Comparison of ENCODE assay signal across 7 cellular contexts in the genomic region with DNA sequence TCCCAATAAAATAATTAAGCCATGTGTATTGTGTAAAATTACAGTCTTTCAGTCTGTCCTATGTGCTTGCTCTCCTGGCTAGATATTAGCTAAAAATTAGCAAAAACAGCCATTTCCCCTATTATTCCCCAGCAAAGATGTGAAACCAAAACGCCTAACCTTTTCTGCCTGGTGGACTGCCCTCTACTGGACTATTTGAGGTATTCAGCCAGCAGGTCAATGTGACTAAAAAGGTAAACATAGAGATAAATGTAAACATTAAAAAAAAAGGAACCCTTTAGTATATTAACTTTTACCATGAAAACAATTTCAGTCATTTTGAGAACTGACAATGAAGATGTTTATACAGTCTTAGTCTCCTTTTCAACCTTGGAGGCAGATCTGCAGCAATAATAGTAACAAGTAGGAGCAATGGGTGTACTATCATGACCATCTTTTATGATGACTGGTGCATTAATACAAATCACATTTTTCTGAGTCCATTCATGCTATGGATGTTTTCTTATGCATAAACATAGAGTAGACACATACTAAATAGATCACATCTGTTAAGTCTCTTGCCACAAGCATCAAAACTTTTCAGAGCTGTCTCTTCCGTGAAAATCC. TPM values are rescaled to one million over a fixed set of nuclear protein-coding genes. Genes with fewer than 3 reads are reported as not detected.
DNase-seq lines count a peak whose midpoint lies in the region; ATAC-seq and TF ChIP-seq lines count a peak whose summit lies in the region.

No MANE protein-coding gene starts in this region.

- no peak overlapping the region for H3K27ac ChIP-seq in Peyer's patch

- peaks cover 61% of the 10 kb centered on the region for H3K36me3 Mint-ChIP-seq in Calu3 (ENCODE audit: insufficient read depth, unreplicated experiment)
- H3K36me3 Mint-ChIP-seq in natural killer cell treated with Interleukin-12 subunit alpha and Interleukin-12 subunit beta and Interleukin-15 and Interleukin-18, amount 100 ng/mL, for 72 hours = peaks cover 49% of the 10 kb centered on the region
- peaks cover 46% of the 10 kb centered on the region for H3K36me3 Mint-ChIP-seq in activated T-helper 1 cell treated with anti-CD3 and anti-CD28 coated beads, Interleukin-12 subunit alpha, Interleukin-12 subunit beta, Interleukin-2, Interleukin-4 antibody, amounts not matched to agents 30 ng/mL and 10 ng/mL and 1 ng/mL, durations not matched to agents 14 hours and 24 hours and 36 hours (ENCODE audit: low read depth)

- H3K27me3 Mint-ChIP-seq in Calu3 (ENCODE audit: unreplicated experiment) = no peaks in the 10 kb centered on the region
- H3K27me3 Mint-ChIP-seq in natural killer cell treated with Interleukin-12 subunit alpha and Interleukin-12 subunit beta and Interleukin-15 and Interleukin-18, amount 100 ng/mL, for 72 hours = no peaks in the 10 kb centered on the region
- H3K27me3 Mint-ChIP-seq in activated T-helper 1 cell treated with anti-CD3 and anti-CD28 coated beads, Interleukin-12 subunit alpha, Interleukin-12 subunit beta, Interleukin-2, Interleukin-4 antibody, amounts not matched to agents 30 ng/mL and 10 ng/mL and 1 ng/mL, durations not matched to agents 14 hours and 24 hours and 36 hours (ENCODE audit: insufficient read depth) = no peaks in the 10 kb centered on the region

- H3K4me3 ChIP-seq in Peyer's patch (no peak overlapping the region), epithelial cell of esophagus (ENCODE audit: low read length) (no peak overlapping the region)

- peaks cover 26% of the 10 kb centered on the region for H3K4me1 Mint-ChIP-seq in Calu3 (ENCODE audit: low read depth, unreplicated experiment)
- peaks cover 11 to 16% of the 10 kb centered on the region in 2 donors for H3K4me1 Mint-ChIP-seq in natural killer cell treated with Interleukin-12 subunit alpha and Interleukin-12 subunit beta and Interleukin-15 and Interleukin-18, amount 100 ng/mL, for 72 hours (ENCODE audit: low read depth in 2 of 2)
- H3K4me1 Mint-ChIP-seq in activated T-helper 1 cell treated with anti-CD3 and anti-CD28 coated beads, Interleukin-12 subunit alpha, Interleukin-12 subunit beta, Interleukin-2, Interleukin-4 antibody, amounts not matched to agents 30 ng/mL and 10 ng/mL and 1 ng/mL, durations not matched to agents 14 hours and 24 hours and 36 hours (ENCODE audit: low read depth) = peaks cover 13% of the 10 kb centered on the region

- DNase-seq in Calu3 (peak; percentile 46), Peyer's patch (peak in 1 of 3 donors; percentile 66), epithelial cell of esophagus (ENCODE audit: low read depth) (peak; percentile 44)
- peak; percentile 67 for DNase-seq in natural killer cell treated with Interleukin-12 subunit alpha and Interleukin-12 subunit beta and Interleukin-15 and Interleukin-18, amount 100 ng/mL, for 72 hours (ENCODE audit: low spot score)
- DNase-seq in activated T-helper 1 cell treated with anti-CD3 and anti-CD28 coated beads, Interleukin-12 subunit alpha, Interleukin-12 subunit beta, Interleukin-2, Interleukin-4 antibody, amounts not matched to agents 30 ng/mL and 10 ng/mL and 1 ng/mL, durations not matched to agents 14 hours and 24 hours and 36 hours (ENCODE audit: low spot score) = no peak

- no TSS peak for BruUV-seq in Calu3 (replicated peaks; lab: Mats Ljungman, UMichigan)

- CTCF ChIA-PET in Calu3 (lab: Charles Lee) = interaction anchor here (1.7 kb wide), 1 partner anchor 196 kb away, joined by 6 read pairs; no protein-coding TSS in a partner anchor

- no peaks in the 10 kb centered on the region for H3K4me1 ChIP-seq in Peyer's patch

- H3K9me3 Mint-ChIP-seq in Calu3 (ENCODE audit: low read depth, unreplicated experiment) = peaks cover 4% of the 10 kb centered on the region
- no peaks in the 10 kb centered on the region for H3K9me3 Mint-ChIP-seq in natural killer cell treated with Interleukin-12 subunit alpha and Interleukin-12 subunit beta and Interleukin-15 and Interleukin-18, amount 100 ng/mL, for 72 hours
- no peaks in the 10 kb centered on the region for H3K9me3 Mint-ChIP-seq in activated T-helper 1 cell treated with anti-CD3 and anti-CD28 coated beads, Interleukin-12 subunit alpha, Interleukin-12 subunit beta, Interleukin-2, Interleukin-4 antibody, amounts not matched to agents 30 ng/mL and 10 ng/mL and 1 ng/mL, durations not matched to agents 14 hours and 24 hours and 36 hours

- no peak overlapping the region for H3K27ac Mint-ChIP-seq in Calu3 (ENCODE audit: unreplicated experiment)
- H3K27ac Mint-ChIP-seq in natural killer cell treated with Interleukin-12 subunit alpha and Interleukin-12 subunit beta and Interleukin-15 and Interleukin-18, amount 100 ng/mL, for 72 hours = no peak overlapping the region
- no peak overlapping the region for H3K27ac Mint-ChIP-seq in activated T-helper 1 cell treated with anti-CD3 and anti-CD28 coated beads, Interleukin-12 subunit alpha, Interleukin-12 subunit beta, Interleukin-2, Interleukin-4 antibody, amounts not matched to agents 30 ng/mL and 10 ng/mL and 1 ng/mL, durations not matched to agents 14 hours and 24 hours and 36 hours

- H3K4me3 Mint-ChIP-seq in Calu3 (ENCODE audit: low read depth, unreplicated experiment) = no peak overlapping the region
- H3K4me3 Mint-ChIP-seq in natural killer cell treated with Interleukin-12 subunit alpha and Interleukin-12 subunit beta and Interleukin-15 and Interleukin-18, amount 100 ng/mL, for 72 hours = no peak overlapping the region
- no peak overlapping the region for H3K4me3 Mint-ChIP-seq in activated T-helper 1 cell treated with anti-CD3 and anti-CD28 coated beads, Interleukin-12 subunit alpha, Interleukin-12 subunit beta, Interleukin-2, Interleukin-4 antibody, amounts not matched to agents 30 ng/mL and 10 ng/mL and 1 ng/mL, durations not matched to agents 14 hours and 24 hours and 36 hours

- H3K9me3 ChIP-seq in Peyer's patch = no peaks in the 10 kb centered on the region

- intact Hi-C loops in Calu3 (cut with micrococcal nuclease; ENCODE audit: unreplicated experiment) = loop anchor here (1.0 kb wide), 1 partner anchor 197 kb away; no protein-coding TSS in a partner anchor
- intact Hi-C loops in activated T-helper 1 cell treated with anti-CD3 and anti-CD28 coated beads, Interleukin-12 subunit alpha, Interleukin-12 subunit beta, Interleukin-2, Interleukin-4 antibody, amounts not matched to agents 30 ng/mL and 10 ng/mL and 1 ng/mL, durations not matched to agents 14 hours and 24 hours and 36 hours (cut with micrococcal nuclease) = loop anchor here (1.0 kb wide), 2 partner anchors 10 to 197 kb away; a partner anchor contains a TSS

- peak; percentile 70 for TF ChIP-seq CTCF in Calu3 (IDR thresholded peaks at IDR 0.05; ENCODE audit: unreplicated experiment)
- peak; percentile 33 to 71 (median 66) for TF ChIP-seq CTCF in Peyer's patch (IDR thresholded peaks at IDR 0.05)
- peak; percentile 89 for TF ChIP-seq CTCF in epithelial cell of esophagus (IDR thresholded peaks at IDR 0.05; ENCODE audit: insufficient read depth, low read depth, low read length, missing control alignments)

- no peaks in the 10 kb centered on the region for H3K27me3 ChIP-seq in Peyer's patch

- no peak for TF ChIP-seq POLR2A in Peyer's patch (IDR thresholded peaks at IDR 0.05)

- ATAC-seq in GM18508 (IDR thresholded peaks at IDR 0.05; ENCODE audit: insufficient read depth, unreplicated experiment) (peak; percentile 64), HG02981 (IDR thresholded peaks at IDR 0.05; ENCODE audit: unreplicated experiment) (peak; percentile 73)
- ATAC-seq in natural killer cell treated with Interleukin-12 subunit alpha and Interleukin-12 subunit beta and Interleukin-15 and Interleukin-18, amount 100 ng/mL, for 72 hours = no peak

- peaks cover 0 to 59% (median 0%) of the 10 kb centered on the region in 3 donors for H3K36me3 ChIP-seq in Peyer's patch

RNA-seq across cellular contexts. Expression of a gene that starts 10.1 kb away (rescaled TPM):
- total RNA-seq in Calu3 (2022) (60.5 and 62.7 TPM in 2 replicates), Peyer's patch (10 to 100 TPM; 37.1 to 46.1 (median 41.8) TPM)
- total RNA-seq in natural killer cell treated with Interleukin-12 subunit alpha and Interleukin-12 subunit beta and Interleukin-15 and Interleukin-18, amount 100 ng/mL, for 72 hours = 10 to 100 TPM; 35.1 to 63.9 TPM
- 29.6 and 37.4 TPM in 2 replicates for total RNA-seq in activated T-helper 1 cell treated with anti-CD3 and anti-CD28 coated beads, Interleukin-12 subunit alpha, Interleukin-12 subunit beta, Interleukin-2, Interleukin-4 antibody, amounts not matched to agents 30 ng/mL and 10 ng/mL and 1 ng/mL, durations not matched to agents 14 hours and 24 hours and 36 hours

RNA-seq across cellular contexts. Expression of a gene that starts 10.5 kb away (rescaled TPM):
- total RNA-seq in Calu3 (2022) (87.4 and 101 TPM in 2 replicates), Peyer's patch (100 to 1,000 TPM in 1 of 4 donors, 10 to 100 TPM in 3; 47.2 to 113 (median 77.9) TPM)
- total RNA-seq in natural killer cell treated with Interleukin-12 subunit alpha and Interleukin-12 subunit beta and Interleukin-15 and Interleukin-18, amount 100 ng/mL, for 72 hours = 10 to 100 TPM; 35.8 to 56.4 TPM
- 49.7 and 53.5 TPM in 2 replicates for total RNA-seq in activated T-helper 1 cell treated with anti-CD3 and anti-CD28 coated beads, Interleukin-12 subunit alpha, Interleukin-12 subunit beta, Interleukin-2, Interleukin-4 antibody, amounts not matched to agents 30 ng/mL and 10 ng/mL and 1 ng/mL, durations not matched to agents 14 hours and 24 hours and 36 hours

RNA-seq across cellular contexts. Expression of a gene that starts 14.8 kb away (rescaled TPM):
- not detected in 2 replicates for total RNA-seq in Calu3 (2022)
- 10 to 100 TPM in 1 of 4 donors, 1 to 10 TPM in 3; 1.2 to 10.7 (median 3.2) TPM for total RNA-seq in Peyer's patch
- not detected for total RNA-seq in natural killer cell treated with Interleukin-12 subunit alpha and Interleukin-12 subunit beta and Interleukin-15 and Interleukin-18, amount 100 ng/mL, for 72 hours
- total RNA-seq in activated T-helper 1 cell treated with anti-CD3 and anti-CD28 coated beads, Interleukin-12 subunit alpha, Interleukin-12 subunit beta, Interleukin-2, Interleukin-4 antibody, amounts not matched to agents 30 ng/mL and 10 ng/mL and 1 ng/mL, durations not matched to agents 14 hours and 24 hours and 36 hours = 0.49 and 0.66 TPM in 2 replicates

Comparison
In these comparisons a context has a peak if more than half of its experiments do, and no peak if none do; other contexts are left out.
1. ATAC-seq: peak in GM18508 (single experiment) and HG02981 (single experiment); none in natural killer cell treated with Interleukin-12 subunit alpha and Interleukin-12 subunit beta and Interleukin-15 and Interleukin-18, amount 100 ng/mL, for 72 hours (0 of 2).
2. Peak in every context shown above with its lines, with median percentiles within 50 percentile points of each other: CTCF ChIP-seq.